ENCODE assay signal across 1 cellular context in the genomic region with DNA sequence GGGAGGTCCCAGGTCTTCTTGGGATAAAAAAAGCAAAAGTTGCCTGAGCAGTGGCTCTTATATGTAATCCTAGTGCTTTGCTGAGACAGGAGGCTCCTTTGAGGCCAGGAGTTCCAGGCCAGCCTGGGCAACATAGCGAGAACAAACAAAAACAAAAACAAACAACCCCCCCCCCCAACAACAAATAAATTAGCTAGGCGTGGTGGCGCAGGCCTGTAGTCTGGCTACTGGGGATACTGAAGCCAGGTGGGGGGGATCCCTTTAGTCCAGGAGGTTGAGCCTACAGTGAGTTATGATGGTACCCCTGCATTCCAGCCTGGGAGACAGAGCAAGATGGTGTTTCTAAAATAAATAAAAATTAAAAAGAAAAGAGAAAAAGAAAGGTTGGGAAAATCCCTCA.
TF ChIP-seq lines count a peak whose summit lies in the region.

No MANE protein-coding gene starts in this region.

TF ChIP-seq in H1, 55 proteins besides CTCF, POLR2A, EP300 and RAD21:
- TF ChIP-seq RBBP5 (IDR thresholded peaks at IDR 0.05; ENCODE audit: borderline replicate concordance, low read depth, low read length) (no peak), TAF1 (IDR thresholded peaks at IDR 0.05; ENCODE audit: low read depth, low read length) (no peak), SP2 (IDR thresholded peaks at IDR 0.05; ENCODE audit: low read length) (no peak), SIRT6 (IDR thresholded peaks at IDR 0.05; ENCODE audit: low read length) (no peak), SIN3A (conservative IDR thresholded peaks at IDR 0.05 in 1 of 2, IDR thresholded peaks at IDR 0.05 in 1 of 2; ENCODE audit: low read depth in 1 of 2, low read length in 2 of 2) (no peak), EGR1 (IDR thresholded peaks at IDR 0.05; ENCODE audit: borderline replicate concordance, low read depth, low read length) (no peak), SP1 (IDR thresholded peaks at IDR 0.05; ENCODE audit: low read depth, low read length) (no peak), POU5F1 (IDR thresholded peaks at IDR 0.05; ENCODE audit: low read depth, low read length) (no peak), SRF (IDR thresholded peaks at IDR 0.05; ENCODE audit: low read depth, low read length) (no peak), EZH2 (IDR thresholded peaks at IDR 0.05; ENCODE audit: low read depth, low read length, severe bottlenecking) (no peak), CREB1 (IDR thresholded peaks at IDR 0.05) (no peak)
- TF ChIP-seq, protein P1, sequence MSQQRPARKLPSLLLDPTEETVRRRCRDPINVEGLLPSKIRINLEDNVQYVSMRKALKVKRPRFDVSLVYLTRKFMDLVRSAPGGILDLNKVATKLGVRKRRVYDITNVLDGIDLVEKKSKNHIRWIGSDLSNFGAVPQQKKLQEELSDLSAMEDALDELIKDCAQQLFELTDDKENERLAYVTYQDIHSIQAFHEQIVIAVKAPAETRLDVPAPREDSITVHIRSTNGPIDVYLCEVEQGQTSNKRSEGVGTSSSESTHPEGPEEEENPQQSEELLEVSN (IDR thresholded peaks at IDR 0.05), result no peak
TF ChIP-seq in H1: peak in this region for 0.
